ENCODE assay signal across 10 cellular contexts in the genomic region with DNA sequence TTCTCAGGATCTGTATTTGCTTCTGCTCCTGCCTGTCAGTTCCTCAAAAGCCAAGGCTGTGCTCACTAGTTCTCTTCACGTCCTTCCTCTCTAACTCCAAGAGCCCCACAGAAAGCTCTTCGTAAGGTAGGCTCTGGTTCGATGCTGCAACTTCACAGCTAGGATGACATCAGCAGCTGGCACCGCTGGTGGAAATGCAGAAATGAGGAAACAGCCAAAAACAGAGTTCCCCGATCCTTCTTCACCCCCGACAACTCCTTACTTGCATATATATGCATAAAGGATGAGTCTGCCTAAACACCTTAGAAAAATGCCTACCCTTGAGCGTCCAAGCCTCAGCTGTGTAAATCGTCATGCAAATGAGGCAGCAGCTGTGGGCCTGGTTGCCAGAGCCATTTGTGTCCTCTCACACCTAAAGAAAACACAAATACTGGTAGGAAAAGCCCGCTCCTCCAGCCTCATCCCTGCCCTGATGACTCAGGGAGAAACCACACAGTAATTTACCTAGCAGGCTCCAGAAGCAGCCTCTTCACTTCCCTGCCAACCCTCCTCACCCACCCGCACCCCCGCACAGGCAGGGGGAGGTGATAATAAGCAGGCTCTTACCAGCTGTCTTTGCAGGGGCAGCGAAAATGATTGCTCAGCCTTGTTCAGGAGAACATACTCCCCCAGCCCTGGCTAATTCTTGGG. TPM values are rescaled to one million over a fixed set of nuclear protein-coding genes. Genes with fewer than 3 reads are reported as not detected.
A peak's percentile ranks its signal among the peaks of the same experiment; 100 is the strongest.
DNase-seq lines count a peak whose midpoint lies in the region; ATAC-seq and TF ChIP-seq lines count a peak whose summit lies in the region.
"Had no signal": no experiment of that assay in that cellular context is flagged by ENCODE, and none has a peak within 500 bp of the region (broad histone marks: within the 10 kb centered on the region; RNA-seq: fewer than 3 reads in every experiment).

No MANE protein-coding gene starts in this region.

- peak; percentile 50 for DNase-seq in NCI-H82 (lab: John Stamatoyannopoulos, UW)
- DNase-seq in NCI-H82 treated with DMSO at 0.1 percent for 48 hours (lab: John Stamatoyannopoulos, UW; ENCODE audit: unreplicated experiment), result no peak
- peak; percentile 94 for DNase-seq in Kasumi-1 (lab: John Stamatoyannopoulos, UW)
- peak; percentile 29 for DNase-seq in OCI-LY7 (ENCODE audit: low spot score)
- no peak for DNase-seq in effector memory CD8-positive, alpha-beta T cell
- DNase-seq in myocyte (ENCODE audit: low read depth), result peak; percentile 75
- no peak for DNase-seq in effector memory CD4-positive, alpha-beta T cell
- no peak for DNase-seq in activated effector memory CD4-positive, alpha-beta T cell treated with anti-CD3 and anti-CD28 coated beads, Interleukin-2, amount 50 U/mL, for 16 hours

- peaks cover 0 to 13% of the 10 kb centered on the region in 2 donors for H3K27me3 Mint-ChIP-seq in effector memory CD8-positive, alpha-beta T cell

- H3K4me2 ChIP-seq in OCI-LY7 (ENCODE audit: low read length), result peak overlapping the region; percentile 27; the same call in 1 of the 2 replicates

- intact Hi-C loops in OCI-LY7 (cut with micrococcal nuclease; ENCODE audit: unreplicated experiment), result no loop called here

- H3K36me3 Mint-ChIP-seq in effector memory CD8-positive, alpha-beta T cell (ENCODE audit: insufficient read depth), result peaks cover 3% of the 10 kb centered on the region

- no peaks in the 10 kb centered on the region for H3K9me3 Mint-ChIP-seq in effector memory CD8-positive, alpha-beta T cell

- H3K4me3 Mint-ChIP-seq in effector memory CD8-positive, alpha-beta T cell, result no peak overlapping the region

- no peaks in the 10 kb centered on the region for H3K9me2 ChIP-seq in OCI-LY7 (ENCODE audit: insufficient read depth, low read length)

- H3K4me3 ChIP-seq in OCI-LY7 (ENCODE audit: low read depth, low read length, poor library complexity, severe bottlenecking), result no peak overlapping the region
- no peak overlapping the region for H3K4me3 ChIP-seq in effector memory CD4-positive, alpha-beta T cell (ENCODE audit: insufficient read depth, low read depth, low read length, poor library complexity, severe bottlenecking)
- H3K4me3 ChIP-seq: tibial nerve had no signal

- POLR2A ChIA-PET in OCI-LY7 (lab: Charles Lee), result interaction anchor here (1.0 to 1.8 kb wide), 4 partner anchors 9 to 120 kb away, joined by 3 to 5 read pairs (median 4); no protein-coding TSS in a partner anchor

- TF ChIP-seq CTCF in OCI-LY7 (conservative IDR thresholded peaks at IDR 0.05; ENCODE audit: low read length), result no peak

- H3K4me1 Mint-ChIP-seq in effector memory CD8-positive, alpha-beta T cell (ENCODE audit: low read depth in 2 of 2), result peaks cover 8 to 13% of the 10 kb centered on the region in 2 donors

- BruUV-seq in OCI-LY7 (replicated peaks; lab: Mats Ljungman, UMichigan), result no TSS peak

- H3K27ac ChIP-seq in OCI-LY7 (ENCODE audit: low read depth, low read length, poor library complexity, severe bottlenecking), result no peak overlapping the region
- H3K27ac ChIP-seq in effector memory CD4-positive, alpha-beta T cell (ENCODE audit: insufficient read depth, low read length, poor library complexity, severe bottlenecking), result no peak overlapping the region
- H3K27ac ChIP-seq: 22Rv1, tibial nerve had no signal

- ATAC-seq in effector memory CD8-positive, alpha-beta T cell (replicated peaks), result peak; percentile 39

- no peaks in the 10 kb centered on the region for H3K79me2 ChIP-seq in OCI-LY7 (ENCODE audit: insufficient read depth, low read depth, low read length)

- no peaks in the 10 kb centered on the region for H3K36me3 ChIP-seq in OCI-LY7 (ENCODE audit: insufficient read depth, low read length)
- no peaks in the 10 kb centered on the region for H3K36me3 ChIP-seq in effector memory CD4-positive, alpha-beta T cell (ENCODE audit: control insufficient read depth, insufficient read depth, low read length)
- H3K36me3 ChIP-seq: tibial nerve had no signal

- H4K20me1 ChIP-seq in OCI-LY7 (ENCODE audit: insufficient read depth, low read length), result no peaks in the 10 kb centered on the region

- peaks cover 17% of the 10 kb centered on the region for H3K4me1 ChIP-seq in OCI-LY7 (ENCODE audit: insufficient read depth, low read length, poor library complexity, severe bottlenecking)
- H3K4me1 ChIP-seq in effector memory CD4-positive, alpha-beta T cell (ENCODE audit: control insufficient read depth, insufficient read depth, low read length, poor library complexity, severe bottlenecking), result no peaks in the 10 kb centered on the region

- H2AFZ ChIP-seq in OCI-LY7 (ENCODE audit: low read length), result peak overlapping the region; percentile 1; the same call in 1 of the 2 replicates

- H3K9me3 ChIP-seq in OCI-LY7 (ENCODE audit: low read length), result no peaks in the 10 kb centered on the region
- H3K9me3 ChIP-seq in effector memory CD4-positive, alpha-beta T cell (ENCODE audit: control insufficient read depth, low read length), result no peaks in the 10 kb centered on the region
- H3K9me3 ChIP-seq: tibial nerve had no signal

- H3K27me3 ChIP-seq in effector memory CD4-positive, alpha-beta T cell (replicated peaks; ENCODE audit: control insufficient read depth, insufficient read depth, low read length, poor library complexity, severe bottlenecking), result no peaks in the 10 kb centered on the region
- H3K27me3 ChIP-seq: tibial nerve had no signal

- CTCF ChIA-PET in OCI-LY7 (lab: Charles Lee; ENCODE audit: unreplicated experiment), result no interaction called here

- H3K27ac Mint-ChIP-seq in effector memory CD8-positive, alpha-beta T cell, result no peak overlapping the region

RNA-seq across cellular contexts. Expression of a gene that starts 28.2 kb away (rescaled TPM):
- total RNA-seq in OCI-LY7 (2014; rRNA removed; shearing (Covaris generic)), result 2.1 and 2.3 TPM in 2 replicates
- 3.1 and 4.2 TPM in 2 replicates for total RNA-seq in OCI-LY7 (2022)
- 0.51 and 0.94 TPM in 2 replicates for total RNA-seq in myocyte
- 0.78 TPM for polyA plus RNA-seq in myocyte (2012)

Comparison
In these comparisons a context has a peak if more than half of its experiments do, and no peak if none do; other contexts are left out.
1. DNase-seq: peak in NCI-H82 (single experiment), Kasumi-1 (2 of 2), OCI-LY7 (single experiment) and myocyte (single experiment); none in NCI-H82 treated with DMSO at 0.1 percent for 48 hours (single experiment), effector memory CD8-positive, alpha-beta T cell (0 of 3), effector memory CD4-positive, alpha-beta T cell (0 of 3) and activated effector memory CD4-positive, alpha-beta T cell treated with anti-CD3 and anti-CD28 coated beads, Interleukin-2, amount 50 U/mL, for 16 hours (single experiment).